In genomic region chr1:44245066-44245465, GRCh38 we compare ENCODE assay signal across 23 cellular contexts.
"Had no signal": no experiment of that assay in that cellular context is flagged by ENCODE, and none has a peak within 500 bp of the region (broad histone marks: within the 10 kb centered on the region; RNA-seq: fewer than 3 reads in every experiment).

No MANE protein-coding gene starts in this region.

- H3K4me1 ChIP-seq: body of pancreas, colonic mucosa, right lobe of liver had no signal

- DNase-seq: activated CD4-positive, alpha-beta T cell treated with anti-CD3 and anti-CD28 coated beads for 36 hours; activated CD4-positive, CD25-positive, alpha-beta regulatory T cell; activated effector memory CD4-positive, alpha-beta T cell treated with anti-CD3 and anti-CD28 coated beads, Interleukin-2, amount 50 U/mL, for 16 hours; activated naive CD4-positive, alpha-beta T cell treated with anti-CD3 and anti-CD28 coated beads for 36 hours; activated naive CD8-positive, alpha-beta T cell treated with anti-CD3 and anti-CD28 coated beads for 36 hours; activated T-cell treated with anti-CD3 and anti-CD28 coated beads for 4 hours; adrenal gland; aorta; body of pancreas; cerebellar nuclear complex; colonic mucosa; effector CD8-positive, alpha-beta T cell; left cardiac atrium; midbrain; naive thymus-derived CD4-positive, alpha-beta T cell; right lobe of liver; stimulated activated CD4-positive, alpha-beta T cell treated with anti-CD3 and anti-CD28 coated beads, Interleukin-2, amount 100 ng/mL, for 48 hours; trophoblast cell had no signal

- H3K4me3 Mint-ChIP-seq: activated CD4-positive, alpha-beta T cell treated with anti-CD3 and anti-CD28 coated beads for 36 hours; activated naive CD4-positive, alpha-beta T cell treated with anti-CD3 and anti-CD28 coated beads for 36 hours; activated naive CD8-positive, alpha-beta T cell treated with anti-CD3 and anti-CD28 coated beads for 36 hours; activated T-helper 1 cell treated with anti-CD3 and anti-CD28 coated beads, Interleukin-12 subunit alpha, Interleukin-12 subunit beta, Interleukin-2, Interleukin-4 antibody, amounts not matched to agents 30 ng/mL and 10 ng/mL and 1 ng/mL, durations not matched to agents 14 hours and 24 hours and 36 hours; naive thymus-derived CD4-positive, alpha-beta T cell; stimulated activated naive CD8-positive, alpha-beta T cell treated with anti-CD3 and anti-CD28 coated beads, Interleukin-15, Interleukin-2, amounts not matched to agents 100 ng/mL and 50 ng/mL, for 24 hours had no signal

- H3K9me3 ChIP-seq: adrenal gland, body of pancreas, colonic mucosa, right lobe of liver, thoracic aorta had no signal

- H3K36me3 ChIP-seq: adrenal gland, colonic mucosa, right lobe of liver, thoracic aorta had no signal

- H3K27ac ChIP-seq: adrenal gland, body of pancreas, colonic mucosa, right lobe of liver, thoracic aorta had no signal

- FAIRE-seq: frontal cortex, islet of Langerhans had no signal

- H3K27ac Mint-ChIP-seq: activated CD4-positive, alpha-beta T cell treated with anti-CD3 and anti-CD28 coated beads for 36 hours; activated naive CD4-positive, alpha-beta T cell treated with anti-CD3 and anti-CD28 coated beads for 36 hours; activated naive CD8-positive, alpha-beta T cell treated with anti-CD3 and anti-CD28 coated beads for 36 hours; activated T-helper 1 cell treated with anti-CD3 and anti-CD28 coated beads, Interleukin-12 subunit alpha, Interleukin-12 subunit beta, Interleukin-2, Interleukin-4 antibody, amounts not matched to agents 30 ng/mL and 10 ng/mL and 1 ng/mL, durations not matched to agents 14 hours and 24 hours and 36 hours; stimulated activated naive CD8-positive, alpha-beta T cell treated with anti-CD3 and anti-CD28 coated beads, Interleukin-15, Interleukin-2, amounts not matched to agents 100 ng/mL and 50 ng/mL, for 24 hours had no signal

- H3K27me3 Mint-ChIP-seq: activated CD4-positive, alpha-beta T cell treated with anti-CD3 and anti-CD28 coated beads for 36 hours; activated naive CD8-positive, alpha-beta T cell treated with anti-CD3 and anti-CD28 coated beads for 36 hours; naive thymus-derived CD4-positive, alpha-beta T cell; stimulated activated naive CD8-positive, alpha-beta T cell treated with anti-CD3 and anti-CD28 coated beads, Interleukin-15, Interleukin-2, amounts not matched to agents 100 ng/mL and 50 ng/mL, for 24 hours had no signal

- H3K36me3 Mint-ChIP-seq: activated naive CD8-positive, alpha-beta T cell treated with anti-CD3 and anti-CD28 coated beads for 36 hours had no signal

- H3K4me3 ChIP-seq: adrenal gland, body of pancreas, colonic mucosa, right lobe of liver, thoracic aorta had no signal

- H3K9me3 Mint-ChIP-seq: activated naive CD4-positive, alpha-beta T cell treated with anti-CD3 and anti-CD28 coated beads for 36 hours; activated naive CD8-positive, alpha-beta T cell treated with anti-CD3 and anti-CD28 coated beads for 36 hours; activated T-helper 1 cell treated with anti-CD3 and anti-CD28 coated beads, Interleukin-12 subunit alpha, Interleukin-12 subunit beta, Interleukin-2, Interleukin-4 antibody, amounts not matched to agents 30 ng/mL and 10 ng/mL and 1 ng/mL, durations not matched to agents 14 hours and 24 hours and 36 hours; naive thymus-derived CD4-positive, alpha-beta T cell; stimulated activated naive CD8-positive, alpha-beta T cell treated with anti-CD3 and anti-CD28 coated beads, Interleukin-15, Interleukin-2, amounts not matched to agents 100 ng/mL and 50 ng/mL, for 24 hours had no signal

- ATAC-seq: activated CD4-positive, alpha-beta T cell treated with anti-CD3 and anti-CD28 coated beads for 36 hours; body of pancreas; left cardiac atrium; naive thymus-derived CD4-positive, alpha-beta T cell; right lobe of liver had no signal

- H3K27me3 ChIP-seq: adrenal gland, body of pancreas, colonic mucosa, right lobe of liver had no signal

- H3K4me1 Mint-ChIP-seq: activated CD4-positive, alpha-beta T cell treated with anti-CD3 and anti-CD28 coated beads for 36 hours had no signal
